ENCODE assay signal across 2 cellular contexts in the genomic region with DNA sequence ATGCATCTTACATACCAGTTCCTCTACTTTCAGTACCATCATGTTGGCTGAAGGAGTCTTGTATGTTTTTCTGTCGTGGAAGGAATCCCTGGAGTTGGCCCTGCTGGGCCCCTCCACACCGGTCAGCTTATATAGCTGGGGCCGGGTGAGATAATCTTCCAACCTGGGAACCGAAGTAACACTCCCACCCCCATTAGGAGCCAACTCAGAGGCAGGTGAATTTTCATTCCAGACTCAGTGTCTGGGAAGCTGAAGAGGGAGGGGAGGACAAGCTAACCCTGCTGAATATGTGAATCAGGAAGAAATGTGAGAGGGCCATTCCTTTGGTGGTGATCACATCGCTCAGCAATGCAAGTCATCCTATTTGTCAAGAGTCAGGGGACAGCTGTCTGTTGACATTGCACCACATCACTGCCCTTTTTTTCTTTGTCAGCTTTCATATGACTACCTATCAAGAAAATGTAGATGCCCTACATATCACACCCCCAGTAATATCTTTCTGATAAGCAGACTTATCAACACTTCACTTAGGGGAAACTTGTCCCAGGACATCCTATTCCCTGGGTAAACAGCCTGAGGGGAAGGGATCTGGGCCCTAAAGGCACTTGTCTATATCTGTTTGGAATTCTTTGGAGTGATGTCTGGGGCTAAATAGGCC.
TF ChIP-seq lines count a peak whose summit lies in the region.

Gene ANKRD1 (minus strand): TSS at position 102 of the 658 bp plus-strand sequence. CDS start 60 bp downstream, at position 42.

TF ChIP-seq in Ishikawa, 13 proteins besides CTCF, POLR2A, EP300 and RAD21 (continued from another document):
- TF ChIP-seq, protein P1, sequence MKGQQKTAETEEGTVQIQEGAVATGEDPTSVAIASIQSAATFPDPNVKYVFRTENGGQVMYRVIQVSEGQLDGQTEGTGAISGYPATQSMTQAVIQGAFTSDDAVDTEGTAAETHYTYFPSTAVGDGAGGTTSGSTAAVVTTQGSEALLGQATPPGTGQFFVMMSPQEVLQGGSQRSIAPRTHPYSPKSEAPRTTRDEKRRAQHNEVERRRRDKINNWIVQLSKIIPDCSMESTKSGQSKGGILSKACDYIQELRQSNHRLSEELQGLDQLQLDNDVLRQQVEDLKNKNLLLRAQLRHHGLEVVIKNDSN (IDR thresholded peaks at IDR 0.05): peak; percentile 31; the same call in 1 of the 2 replicates
- TF ChIP-seq NFIC (IDR thresholded peaks at IDR 0.05) (peak; percentile 91), MAX (IDR thresholded peaks at IDR 0.05) (peak; percentile 76), FOXM1 (IDR thresholded peaks at IDR 0.05; ENCODE audit: borderline replicate concordance, low read depth) (peak; percentile 91; the same call in 1 of the 2 replicates), TAF1 (IDR thresholded peaks at IDR 0.05; ENCODE audit: low read depth) (no peak; the same call in 1 of the 2 replicates), TEAD4 (IDR thresholded peaks at IDR 0.05) (peak; percentile 100), YY1 (IDR thresholded peaks at IDR 0.05; ENCODE audit: low read depth) (peak; percentile 65), CEBPB (IDR thresholded peaks at IDR 0.05) (peak; percentile 96), TCF12 (IDR thresholded peaks at IDR 0.05; ENCODE audit: low read depth) (peak; percentile 98), CREB1 (IDR thresholded peaks at IDR 0.05; ENCODE audit: low read depth) (no peak)
- TF ChIP-seq, protein P2, sequence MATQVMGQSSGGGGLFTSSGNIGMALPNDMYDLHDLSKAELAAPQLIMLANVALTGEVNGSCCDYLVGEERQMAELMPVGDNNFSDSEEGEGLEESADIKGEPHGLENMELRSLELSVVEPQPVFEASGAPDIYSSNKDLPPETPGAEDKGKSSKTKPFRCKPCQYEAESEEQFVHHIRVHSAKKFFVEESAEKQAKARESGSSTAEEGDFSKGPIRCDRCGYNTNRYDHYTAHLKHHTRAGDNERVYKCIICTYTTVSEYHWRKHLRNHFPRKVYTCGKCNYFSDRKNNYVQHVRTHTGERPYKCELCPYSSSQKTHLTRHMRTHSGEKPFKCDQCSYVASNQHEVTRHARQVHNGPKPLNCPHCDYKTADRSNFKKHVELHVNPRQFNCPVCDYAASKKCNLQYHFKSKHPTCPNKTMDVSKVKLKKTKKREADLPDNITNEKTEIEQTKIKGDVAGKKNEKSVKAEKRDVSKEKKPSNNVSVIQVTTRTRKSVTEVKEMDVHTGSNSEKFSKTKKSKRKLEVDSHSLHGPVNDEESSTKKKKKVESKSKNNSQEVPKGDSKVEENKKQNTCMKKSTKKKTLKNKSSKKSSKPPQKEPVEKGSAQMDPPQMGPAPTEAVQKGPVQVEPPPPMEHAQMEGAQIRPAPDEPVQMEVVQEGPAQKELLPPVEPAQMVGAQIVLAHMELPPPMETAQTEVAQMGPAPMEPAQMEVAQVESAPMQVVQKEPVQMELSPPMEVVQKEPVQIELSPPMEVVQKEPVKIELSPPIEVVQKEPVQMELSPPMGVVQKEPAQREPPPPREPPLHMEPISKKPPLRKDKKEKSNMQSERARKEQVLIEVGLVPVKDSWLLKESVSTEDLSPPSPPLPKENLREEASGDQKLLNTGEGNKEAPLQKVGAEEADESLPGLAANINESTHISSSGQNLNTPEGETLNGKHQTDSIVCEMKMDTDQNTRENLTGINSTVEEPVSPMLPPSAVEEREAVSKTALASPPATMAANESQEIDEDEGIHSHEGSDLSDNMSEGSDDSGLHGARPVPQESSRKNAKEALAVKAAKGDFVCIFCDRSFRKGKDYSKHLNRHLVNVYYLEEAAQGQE (IDR thresholded peaks at IDR 0.05; ENCODE audit: low read depth): no peak

TF ChIP-seq in H1, 55 proteins besides CTCF, POLR2A, EP300 and RAD21 (continued from another document):
- peak; percentile 47; the same call in 1 of the 2 replicates for TF ChIP-seq SUZ12 (IDR thresholded peaks at IDR 0.05; ENCODE audit: low read length)
- TF ChIP-seq EZH2 (IDR thresholded peaks at IDR 0.05; ENCODE audit: low read depth, low read length, severe bottlenecking): peak; percentile 6
- peak; percentile 27 for TF ChIP-seq SAP30 (IDR thresholded peaks at IDR 0.05; ENCODE audit: insufficient read depth, insufficient replicate concordance, low read length)
- TF ChIP-seq GABPA (IDR thresholded peaks at IDR 0.05; ENCODE audit: borderline replicate concordance, insufficient read depth, low read length): no peak
- TF ChIP-seq SIN3A (conservative IDR thresholded peaks at IDR 0.05 in 1 of 2, IDR thresholded peaks at IDR 0.05 in 1 of 2; ENCODE audit: low read depth in 1 of 2, low read length in 2 of 2): peak; percentile 81 to 83; a peak in 2 of 4 replicates
- peak; percentile 94 for TF ChIP-seq JUND (IDR thresholded peaks at IDR 0.05; ENCODE audit: low read length)
- TF ChIP-seq, protein P3, sequence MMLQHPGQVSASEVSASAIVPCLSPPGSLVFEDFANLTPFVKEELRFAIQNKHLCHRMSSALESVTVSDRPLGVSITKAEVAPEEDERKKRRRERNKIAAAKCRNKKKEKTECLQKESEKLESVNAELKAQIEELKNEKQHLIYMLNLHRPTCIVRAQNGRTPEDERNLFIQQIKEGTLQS (IDR thresholded peaks at IDR 0.05; ENCODE audit: insufficient read depth, low read depth, low read length): 0 out of 2 replicates have a peak, but pooled peaks have one; percentile 17
- peak; percentile 90 for TF ChIP-seq JUN (IDR thresholded peaks at IDR 0.05; ENCODE audit: low read depth, low read length)
- TF ChIP-seq RNF2 (IDR thresholded peaks at IDR 0.05; ENCODE audit: borderline replicate concordance, low read depth, low read length, missing control alignments, poor library complexity, severe bottlenecking): no peak
- no peak for TF ChIP-seq CREB1 (IDR thresholded peaks at IDR 0.05)
- TF ChIP-seq CEBPB (IDR thresholded peaks at IDR 0.05; ENCODE audit: low read depth, low read length): 0 out of 2 replicates have a peak, but pooled peaks have one; percentile 36
